Comparison of ENCODE assay signal across 16 cellular contexts in the genomic region with DNA sequence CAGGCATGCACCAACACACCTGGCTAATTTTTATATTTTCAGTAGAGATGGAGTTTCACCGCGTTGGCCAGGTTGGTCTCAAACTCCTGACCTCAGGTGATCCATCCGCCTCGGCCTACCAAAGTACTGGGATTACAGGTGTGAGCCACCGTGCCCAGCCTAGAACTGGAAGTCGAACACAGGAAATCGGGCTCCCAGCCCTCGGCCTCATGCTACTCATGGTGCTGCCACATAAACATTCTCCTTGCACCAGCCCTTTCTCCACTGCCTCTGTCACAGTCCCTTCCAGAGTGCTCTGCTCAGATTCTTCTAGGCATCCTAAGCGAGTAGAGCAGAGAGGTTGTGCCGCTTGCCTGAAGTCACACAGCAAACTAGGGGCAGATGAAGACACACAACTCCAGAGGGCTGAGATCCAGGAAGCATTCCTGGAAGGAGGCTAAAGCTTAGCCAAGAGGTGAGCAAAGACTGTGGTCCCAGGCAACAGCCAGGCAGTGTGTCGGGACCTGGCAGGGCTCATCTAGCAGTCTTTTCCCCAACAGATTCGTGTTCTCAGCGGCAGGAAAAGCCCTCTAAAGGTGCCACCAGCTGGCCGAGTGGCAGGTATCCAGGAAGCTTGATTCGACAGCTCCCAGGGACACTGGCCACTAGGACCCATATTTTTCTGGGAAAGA. TPM values are rescaled to one million over a fixed set of nuclear protein-coding genes. Genes with fewer than 3 reads are reported as not detected.
DNase-seq lines count a peak whose midpoint lies in the region; ATAC-seq and TF ChIP-seq lines count a peak whose summit lies in the region.
"Had no signal": no experiment of that assay in that cellular context is flagged by ENCODE, and none has a peak within 500 bp of the region (broad histone marks: within the 10 kb centered on the region; RNA-seq: fewer than 3 reads in every experiment).

No MANE protein-coding gene starts in this region.

- H3K4me1 ChIP-seq in left ventricle myocardium inferior: peaks cover 39% of the 10 kb centered on the region
- no peaks in the 10 kb centered on the region for H3K4me1 ChIP-seq in osteoblast (ENCODE audit: insufficient read depth, low read length)

- H3K36me3 ChIP-seq in left ventricle myocardium inferior (no peaks in the 10 kb centered on the region), osteoblast (ENCODE audit: insufficient read depth, low read length) (no peaks in the 10 kb centered on the region)
- H3K36me3 ChIP-seq: BLaER1 had no signal

- H3K27me3 ChIP-seq in left ventricle myocardium inferior (ENCODE audit: low read depth) (no peaks in the 10 kb centered on the region), osteoblast (ENCODE audit: insufficient read depth, low read length) (peaks cover 5% of the 10 kb centered on the region)
- H3K27me3 ChIP-seq: BLaER1 had no signal

- ATAC-seq in Right ventricle myocardium superior (ENCODE audit: poor library complexity): no peak

- no peak overlapping the region for H3K4me2 ChIP-seq in osteoblast (ENCODE audit: insufficient read depth, low read length)
- H3K4me2 ChIP-seq: BLaER1 had no signal

- H3K27ac ChIP-seq in left ventricle myocardium inferior (replicated peaks): peak overlapping the region; percentile 89
- no peak overlapping the region for H3K27ac ChIP-seq in osteoblast (ENCODE audit: low read depth, low read length)
- H3K27ac ChIP-seq: 22Rv1, BLaER1, HL-60 had no signal

- TF ChIP-seq CTCF in left ventricle myocardium inferior (IDR thresholded peaks at IDR 0.05; ENCODE audit: borderline replicate concordance) (no peak), osteoblast (IDR thresholded peaks at IDR 0.05; ENCODE audit: extremely low read depth, low read depth, low read length) (no peak)

- intact Hi-C loops in left ventricle myocardium inferior (cut with micrococcal nuclease) (no loop called here), Right ventricle myocardium superior (cut with DNase I) (no loop called here)

- H4K20me1 ChIP-seq in osteoblast (ENCODE audit: insufficient read depth, low read length): no peaks in the 10 kb centered on the region
- H4K20me1 ChIP-seq: BLaER1 had no signal

- H3K79me2 ChIP-seq in osteoblast (ENCODE audit: insufficient read depth, low read length): no peaks in the 10 kb centered on the region

- no peak overlapping the region for H3K4me3 ChIP-seq in left ventricle myocardium inferior
- no peak overlapping the region for H3K4me3 ChIP-seq in osteoblast (ENCODE audit: insufficient read depth, low read length)
- H3K4me3 ChIP-seq: BLaER1 had no signal

- DNase-seq in NCI-H2029 (lab: John Stamatoyannopoulos, UW) (peak; percentile 24), NCI-H2029 treated with DMSO at 0.1 percent for 48 hours (lab: John Stamatoyannopoulos, UW) (no peak), left ventricle myocardium inferior (no peak), Right ventricle myocardium superior (no peak), cerebellum (ENCODE audit: low spot score) (peak; percentile 70), osteoblast (ENCODE audit: insufficient read length, low spot score, missing footprints) (peak; percentile 67), amygdala (lab: John Stamatoyannopoulos, UW) (no peak), iPS-NIHi11 (ENCODE audit: low spot score) (no peak)
- DNase-seq: AML-193; Caco-2; CD8-positive, alpha-beta memory T cell; HCEC 1CT had no signal

- H3K9me3 ChIP-seq in left ventricle myocardium inferior (replicated peaks) (no peaks in the 10 kb centered on the region), osteoblast (ENCODE audit: low read depth, low read length) (no peaks in the 10 kb centered on the region)
- H3K9me3 ChIP-seq: BLaER1, Caco-2 had no signal

- H2AFZ ChIP-seq in osteoblast (ENCODE audit: low read length): no peak overlapping the region

RNA-seq across cellular contexts. Expression of a gene that starts 29.6 kb away (rescaled TPM):
- total RNA-seq in left ventricle myocardium inferior (119 TPM), Right ventricle myocardium superior (5.1 TPM), cerebellum (not detected), osteoblast (not detected in 2 replicates)
- total RNA-seq: CD8-positive, alpha-beta memory T cell; H4 had no signal

RNA-seq across cellular contexts. Expression of a gene that starts 37.9 kb away (rescaled TPM):
- total RNA-seq in left ventricle myocardium inferior (40.9 TPM), Right ventricle myocardium superior (31.6 TPM), cerebellum (17.2 TPM), osteoblast (51.6 and 64.1 TPM in 2 replicates)

RNA-seq across cellular contexts. Expression of a gene that starts 40.8 kb away (rescaled TPM):
- total RNA-seq in left ventricle myocardium inferior (1,100 TPM), Right ventricle myocardium superior (25.3 TPM), cerebellum (0.45 TPM), osteoblast (not detected in 2 replicates)
- total RNA-seq: Caco-2; CD8-positive, alpha-beta memory T cell; H4 had no signal

RNA-seq across cellular contexts. Expression of a gene that starts 46.2 kb away (rescaled TPM):
- total RNA-seq in left ventricle myocardium inferior (61.6 TPM), Right ventricle myocardium superior (66.1 TPM), cerebellum (24.5 TPM), osteoblast (242 and 281 TPM in 2 replicates)

Comparison
In these comparisons a context has a peak if more than half of its experiments do, and no peak if none do; other contexts are left out.
1. DNase-seq: peak in NCI-H2029 (single experiment), cerebellum (single experiment) and osteoblast (single experiment); none in NCI-H2029 treated with DMSO at 0.1 percent for 48 hours (single experiment), left ventricle myocardium inferior (single experiment), Right ventricle myocardium superior (single experiment), amygdala (0 of 56) and iPS-NIHi11 (single experiment).
2. RNA of a gene that starts 29.6 kb away (total RNA-seq): 119 TPM in left ventricle myocardium inferior (single experiment); 5.1 TPM in Right ventricle myocardium superior (single experiment), not detected in cerebellum (single experiment) and not detected in osteoblast; every median in the first group is over 10 times any median in the second.
3. RNA of a gene that starts 40.8 kb away (total RNA-seq): 1,100 TPM in left ventricle myocardium inferior (single experiment); 25.3 TPM in Right ventricle myocardium superior (single experiment), 0.45 TPM in cerebellum (single experiment) and not detected in osteoblast; every median in the first group is over 10 times any median in the second.